In the genomic region with DNA sequence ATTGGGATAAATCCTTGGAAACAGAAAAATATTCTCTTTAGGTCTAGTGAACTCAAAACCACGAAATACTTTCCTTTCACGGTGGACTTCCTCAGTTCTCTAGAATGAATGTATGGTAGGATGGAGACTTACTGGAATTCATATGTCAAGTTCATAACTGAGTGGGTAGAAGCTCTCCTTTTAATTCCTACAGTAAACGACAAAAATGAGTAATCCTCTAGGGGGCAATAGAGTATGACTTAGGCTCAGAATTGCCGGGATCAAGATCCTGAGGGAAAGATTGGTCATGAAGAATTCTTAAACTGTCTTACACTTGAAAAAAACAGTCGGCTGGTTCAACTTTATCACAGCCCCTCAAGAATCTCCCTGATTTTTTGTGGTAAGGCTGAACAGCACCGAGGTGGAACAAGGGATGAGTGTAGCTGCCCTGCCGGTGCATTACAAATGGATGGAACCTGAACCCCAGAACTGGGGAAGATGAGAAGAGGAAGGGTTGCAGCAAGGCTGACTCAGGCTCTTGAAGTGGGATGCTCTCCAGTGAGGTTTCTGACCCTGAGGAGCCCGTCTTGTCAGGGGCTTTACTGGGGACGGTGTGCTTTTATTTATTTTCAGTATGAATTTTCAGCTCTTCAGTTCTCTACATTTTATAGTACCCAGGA, we compare ENCODE assay signal across 9 cellular contexts. TPM values are rescaled to one million over a fixed set of nuclear protein-coding genes. Genes with fewer than 3 reads are reported as not detected.
DNase-seq lines count a peak whose midpoint lies in the region; ATAC-seq and TF ChIP-seq lines count a peak whose summit lies in the region.
"Had no signal": no experiment of that assay in that cellular context is flagged by ENCODE, and none has a peak within 500 bp of the region (broad histone marks: within the 10 kb centered on the region; RNA-seq: fewer than 3 reads in every experiment).

No MANE protein-coding gene starts in this region.

- H3K9me3 ChIP-seq in ascending aorta (no peaks in the 10 kb centered on the region), lower lobe of right lung (no peaks in the 10 kb centered on the region), MG63 (peaks cover 9% of the 10 kb centered on the region; the same call in 1 of the 2 replicates)

- no peak overlapping the region for H3K4me3 Mint-ChIP-seq in immature natural killer cell
- H3K4me3 Mint-ChIP-seq: dendritic cell treated with granulocyte-macrophage colony-stimulating factor and Interleukin-4, amounts not matched to agents 40 ng/mL and 50 ng/mL, for 4 days had no signal

- H3K4me1 ChIP-seq in ascending aorta (peaks cover 0 to 3% of the 10 kb centered on the region in 2 donors), lower lobe of right lung (no peaks in the 10 kb centered on the region)

- ATAC-seq in lower lobe of right lung: no peak
- ATAC-seq in GM21390 (IDR thresholded peaks at IDR 0.05; ENCODE audit: unreplicated experiment): no peak

- H3K27me3 Mint-ChIP-seq in immature natural killer cell (ENCODE audit: low read depth in 3 of 3): peaks cover 0 to 4% (median 1%) of the 10 kb centered on the region in 3 donors
- H3K27me3 Mint-ChIP-seq: dendritic cell treated with granulocyte-macrophage colony-stimulating factor and Interleukin-4, amounts not matched to agents 40 ng/mL and 50 ng/mL, for 4 days had no signal

- no peak overlapping the region for H3K4me3 ChIP-seq in ascending aorta
- no peak overlapping the region for H3K4me3 ChIP-seq in lower lobe of right lung
- no peak overlapping the region for H3K4me3 ChIP-seq in MG63

- H3K27me3 ChIP-seq in ascending aorta (no peaks in the 10 kb centered on the region), lower lobe of right lung (ENCODE audit: low read depth) (no peaks in the 10 kb centered on the region), MG63 (no peaks in the 10 kb centered on the region)

- intact Hi-C loops in ascending aorta (cut with DNase I) (no loop called here), lower lobe of right lung (cut with DNase I) (no loop called here)

- H3K36me3 Mint-ChIP-seq in immature natural killer cell: no peaks in the 10 kb centered on the region

- no peak overlapping the region for H3K27ac Mint-ChIP-seq in immature natural killer cell
- H3K27ac Mint-ChIP-seq: dendritic cell treated with granulocyte-macrophage colony-stimulating factor and Interleukin-4, amounts not matched to agents 40 ng/mL and 50 ng/mL, for 4 days had no signal

- TF ChIP-seq CTCF in ascending aorta (IDR thresholded peaks at IDR 0.05): peak in 2 of 3 experiments; percentile 26 to 55
- peak; percentile 37 for TF ChIP-seq CTCF in lower lobe of right lung (IDR thresholded peaks at IDR 0.05)

- H3K9me3 Mint-ChIP-seq in immature natural killer cell: peaks cover 0 to 1% (median 0%) of the 10 kb centered on the region in 6 donors
- H3K9me3 Mint-ChIP-seq: dendritic cell treated with granulocyte-macrophage colony-stimulating factor and Interleukin-4, amounts not matched to agents 40 ng/mL and 50 ng/mL, for 4 days had no signal

- no peaks in the 10 kb centered on the region for H3K4me1 Mint-ChIP-seq in immature natural killer cell

- H3K36me3 ChIP-seq in ascending aorta (no peaks in the 10 kb centered on the region), lower lobe of right lung (no peaks in the 10 kb centered on the region), MG63 (no peaks in the 10 kb centered on the region)

- H3K27ac ChIP-seq in ascending aorta: no peak overlapping the region
- no peak overlapping the region for H3K27ac ChIP-seq in lower lobe of right lung

- DNase-seq in AG20443 (ENCODE audit: low spot score): peak; percentile 33
- peak; percentile 43 for DNase-seq in HT1080 (ENCODE audit: low read depth)
- DNase-seq in ascending aorta (ENCODE audit: low spot score in 2 of 2): no peak
- no peak for DNase-seq in lower lobe of right lung
- DNase-seq in activated T-cell treated with anti-CD3 and anti-CD28 coated beads, Interleukin-2, amount 50 U/mL, for 1 hour: no peak
- no peak for DNase-seq in MG63
- no peak for DNase-seq in immature natural killer cell

RNA-seq across cellular contexts. Expression of a gene that starts 14.0 kb away (rescaled TPM):
- 7.9 and 10.2 TPM in 2 replicates for total RNA-seq in HT1080 (2014; rRNA removed; shearing (Covaris generic))
- polyA plus RNA-seq in HT1080 (2015; cell fraction: cytosol; rRNA removed): 41.6 and 54.5 TPM in 2 replicates
- 147 and 156 TPM in 2 replicates for polyA plus RNA-seq in HT1080 (2015; cell fraction: nucleus; rRNA removed)
- total RNA-seq in ascending aorta (48.1 TPM), lower lobe of right lung (16.2 TPM)
- total RNA-seq in MG63 (2014; rRNA removed; shearing (Covaris generic); ENCODE audit: low replicate concordance): 334 and 360 TPM in 2 replicates
- polyA plus RNA-seq in immature natural killer cell: not detected

RNA-seq across cellular contexts. Expression of a gene that starts 37.3 kb away (rescaled TPM):
- 0.08 TPM in 1 of 2 replicates, not detected in the other for total RNA-seq in HT1080 (2014; rRNA removed; shearing (Covaris generic))
- polyA plus RNA-seq in HT1080 (2015; cell fraction: cytosol; rRNA removed): 0.07 and 0.28 TPM in 2 replicates
- polyA plus RNA-seq in HT1080 (2015; cell fraction: nucleus; rRNA removed): 0.06 and 0.60 TPM in 2 replicates
- total RNA-seq in ascending aorta: not detected
- 2.2 TPM for total RNA-seq in lower lobe of right lung
- total RNA-seq in MG63 (2014; rRNA removed; shearing (Covaris generic); ENCODE audit: low replicate concordance): 0.10 and 0.20 TPM in 2 replicates
- polyA plus RNA-seq in immature natural killer cell: not detected

Comparison
In these comparisons a context has a peak if more than half of its experiments do, and no peak if none do; other contexts are left out.
1. DNase-seq: peak in AG20443 (single experiment) and HT1080 (single experiment); none in ascending aorta (0 of 2), lower lobe of right lung (single experiment), activated T-cell treated with anti-CD3 and anti-CD28 coated beads, Interleukin-2, amount 50 U/mL, for 1 hour (single experiment), MG63 (single experiment) and immature natural killer cell (0 of 3).